29 cellular contexts compared by ENCODE assay signal in the genomic region with DNA sequence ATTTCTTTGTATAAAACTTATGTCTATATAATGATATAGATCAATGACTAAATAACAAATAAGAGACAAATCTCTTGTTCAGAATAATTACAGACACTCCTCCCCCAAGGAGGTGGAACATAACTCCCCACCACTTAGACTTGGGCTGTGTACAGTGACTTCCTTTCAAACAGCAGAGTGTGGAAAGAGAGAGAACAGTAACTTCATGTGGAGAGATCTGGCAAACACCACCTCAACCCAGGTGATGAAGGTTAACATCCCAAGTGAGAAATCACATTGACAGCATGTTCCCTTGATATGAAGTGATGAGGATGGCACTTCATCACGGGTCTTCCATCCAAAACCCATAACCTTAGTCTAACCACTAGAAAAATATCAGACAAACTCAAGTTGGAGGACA.
"Had no signal": no experiment of that assay in that cellular context is flagged by ENCODE, and none has a peak within 500 bp of the region (broad histone marks: within the 10 kb centered on the region; RNA-seq: fewer than 3 reads in every experiment).

No MANE protein-coding gene starts in this region.

- DNase-seq: activated CD4-positive, alpha-beta memory T cell treated with anti-CD3 and anti-CD28 coated beads for 36 hours; activated CD4-positive, alpha-beta T cell treated with anti-CD3 and anti-CD28 coated beads for 36 hours; activated CD4-positive, alpha-beta T cell treated with anti-CD3 and anti-CD28 coated beads, Interleukin-2, amount 10 ng/mL, durations not matched to agents 24 days and 14 days; activated CD4-positive, CD25-positive, alpha-beta regulatory T cell; activated CD4-positive, CD25-positive, alpha-beta regulatory T cell treated with anti-CD3 and anti-CD28 coated beads, Interleukin-2, amount 50 U/mL, for 72 hours; activated CD8-positive, alpha-beta memory T cell treated with anti-CD3 and anti-CD28 coated beads, Interleukin-2, amount 10 ng/mL, durations not matched to agents 7 days and 5 days; activated CD8-positive, alpha-beta memory T cell treated with anti-CD3 and anti-CD28 coated beads, Interleukin-2, amount 50 U/mL, for 4 hours; activated CD8-positive, alpha-beta T cell treated with anti-CD3 and anti-CD28 coated beads, Interleukin-2, amount 10 ng/mL, durations not matched to agents 7 days and 5 days; activated effector memory CD4-positive, alpha-beta T cell treated with Interleukin-2 at 50 U/mL for 16 hours; activated gamma-delta T cell treated with Interleukin-2 at 50 U/mL for 16 hours; activated naive CD4-positive, alpha-beta T cell treated with anti-CD3 and anti-CD28 coated beads, Interleukin-2, amount 50 U/mL, for 16 hours; activated naive CD4-positive, alpha-beta T cell treated with Interleukin-2 at 50 U/mL for 16 hours; activated T-cell treated with anti-CD3 and anti-CD28 coated beads, Interleukin-2, amount 50 U/mL, for 1 hour; amniotic stem cell; anterior cingulate cortex; brain microvascular endothelial cell; central memory CD4-positive, alpha-beta T cell; cerebellar nuclear complex; colonic mucosa; effector CD8-positive, alpha-beta T cell; esophagus squamous epithelium; foreskin melanocyte; T-helper 2 cell had no signal

- H3K4me1 ChIP-seq: colonic mucosa, esophagus squamous epithelium, gastroesophageal sphincter had no signal

- H3K36me3 ChIP-seq: brain microvascular endothelial cell, colonic mucosa had no signal

- ATAC-seq: activated CD4-positive, alpha-beta T cell treated with anti-CD3 and anti-CD28 coated beads for 36 hours; activated CD8-positive, alpha-beta memory T cell treated with anti-CD3 and anti-CD28 coated beads, Interleukin-2, amount 10 ng/mL, durations not matched to agents 7 days and 5 days; activated CD8-positive, alpha-beta T cell treated with anti-CD3 and anti-CD28 coated beads, Interleukin-2, amount 10 ng/mL, durations not matched to agents 7 days and 5 days; activated T-helper 17 cell treated with anti-CD3 and anti-CD28 coated beads, Interleukin-2, amount 50 U/mL, for 72 hours; gastroesophageal sphincter had no signal

- H3K4me3 ChIP-seq: colonic mucosa, esophagus squamous epithelium, gastroesophageal sphincter had no signal

- H3K27ac ChIP-seq: brain microvascular endothelial cell, colonic mucosa, epithelial cell of prostate, esophagus squamous epithelium, gastroesophageal sphincter had no signal

- H3K27me3 ChIP-seq: brain microvascular endothelial cell, colonic mucosa, esophagus squamous epithelium, gastroesophageal sphincter had no signal

- FAIRE-seq: astrocyte, endometrium, endothelial cell of umbilical vein had no signal
